ENCODE assay signal across 19 cellular contexts in the genomic region with DNA sequence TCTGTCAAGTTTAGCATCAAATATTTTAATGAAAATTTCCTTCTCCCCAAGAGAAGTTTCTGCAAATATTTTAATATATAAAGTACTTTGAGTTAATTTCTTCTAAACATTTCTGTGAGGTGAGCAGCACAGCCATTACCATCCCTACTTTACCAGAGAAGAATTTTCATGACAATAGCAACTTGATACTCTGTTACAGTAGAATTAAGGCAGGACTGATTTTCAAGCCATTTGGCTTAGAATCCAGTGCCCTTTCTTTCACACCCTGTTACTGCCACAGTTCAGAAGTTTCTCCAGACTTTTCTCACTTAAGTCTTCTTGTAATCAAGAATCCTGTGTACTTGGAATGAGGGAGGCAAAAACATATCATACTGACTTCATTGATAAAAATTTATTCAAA.
"Had no signal": no experiment of that assay in that cellular context is flagged by ENCODE, and none has a peak within 500 bp of the region (broad histone marks: within the 10 kb centered on the region; RNA-seq: fewer than 3 reads in every experiment).

No MANE protein-coding gene starts in this region.

- H3K36me3 ChIP-seq: esophagus squamous epithelium, heart left ventricle, transverse colon had no signal

- H3K9me3 ChIP-seq: body of pancreas, esophagus squamous epithelium, heart left ventricle, transverse colon had no signal

- H3K27ac Mint-ChIP-seq: activated B cell treated with CpG ODN at 0.5 μM for 24 hours; activated naive CD4-positive, alpha-beta T cell treated with anti-CD3 and anti-CD28 coated beads, Interleukin-2, amount 50 U/mL, for 24 hours; effector memory CD8-positive, alpha-beta T cell; stimulated activated memory B cell treated with anti-CD40 and anti-IgM and Interleukin-4, amounts not matched to agents 10 μg/mL and 1 μg/mL and 100 μg/mL, for 72 hours had no signal

- H3K36me3 Mint-ChIP-seq: activated naive CD4-positive, alpha-beta T cell treated with anti-CD3 and anti-CD28 coated beads, Interleukin-2, amount 50 U/mL, for 24 hours; stimulated activated memory B cell treated with anti-CD40 and anti-IgM and Interleukin-4, amounts not matched to agents 10 μg/mL and 1 μg/mL and 100 μg/mL, for 72 hours had no signal

- H3K27ac ChIP-seq: body of pancreas, esophagus squamous epithelium, heart left ventricle, transverse colon had no signal

- FAIRE-seq: islet of Langerhans, small intestine, urothelium cell line had no signal

- ATAC-seq: body of pancreas; effector memory CD8-positive, alpha-beta T cell; heart left ventricle; sciatic nerve; stimulated activated memory B cell treated with anti-CD40 and anti-IgM and Interleukin-4, amounts not matched to agents 10 μg/mL and 1 μg/mL and 100 μg/mL, for 72 hours had no signal

- H3K27me3 ChIP-seq: body of pancreas, esophagus squamous epithelium, heart left ventricle, transverse colon had no signal

- H3K9me3 Mint-ChIP-seq: activated B cell treated with CpG ODN at 0.5 μM for 24 hours; activated naive CD4-positive, alpha-beta T cell treated with anti-CD3 and anti-CD28 coated beads, Interleukin-2, amount 50 U/mL, for 24 hours; stimulated activated memory B cell treated with anti-CD40 and anti-IgM and Interleukin-4, amounts not matched to agents 10 μg/mL and 1 μg/mL and 100 μg/mL, for 72 hours had no signal

- H3K4me3 ChIP-seq: body of pancreas, esophagus squamous epithelium, heart left ventricle, transverse colon had no signal

- H3K4me3 Mint-ChIP-seq: activated B cell treated with CpG ODN at 0.5 μM for 24 hours; activated naive CD4-positive, alpha-beta T cell treated with anti-CD3 and anti-CD28 coated beads, Interleukin-2, amount 50 U/mL, for 24 hours; effector memory CD8-positive, alpha-beta T cell; stimulated activated memory B cell treated with anti-CD40 and anti-IgM and Interleukin-4, amounts not matched to agents 10 μg/mL and 1 μg/mL and 100 μg/mL, for 72 hours had no signal

- DNase-seq: activated B cell treated with CpG ODN at 0.5 μM for 24 hours; activated CD4-positive, alpha-beta T cell treated with anti-CD3 and anti-CD28 coated beads for 4 hours; activated CD4-positive, alpha-beta T cell treated with anti-CD3 and anti-CD28 coated beads, Interleukin-2, amount 50 U/mL, for 48 hours; activated effector memory CD4-positive, alpha-beta T cell treated with anti-CD3 and anti-CD28 coated beads, Interleukin-2, amount 50 U/mL, for 16 hours; anterior cingulate cortex; body of pancreas; dermis blood vessel endothelial cell; effector memory CD8-positive, alpha-beta T cell; esophagus squamous epithelium; heart left ventricle; small intestine; stimulated activated CD4-positive, alpha-beta T cell treated with anti-CD3 and anti-CD28 coated beads, Interleukin-15, amount 100 ng/mL, for 24 hours; T-helper 9 cell; transverse colon had no signal

- H3K4me1 ChIP-seq: esophagus squamous epithelium, transverse colon had no signal

- H3K4me1 Mint-ChIP-seq: activated B cell treated with CpG ODN at 0.5 μM for 24 hours; activated naive CD4-positive, alpha-beta T cell treated with anti-CD3 and anti-CD28 coated beads, Interleukin-2, amount 50 U/mL, for 24 hours; stimulated activated memory B cell treated with anti-CD40 and anti-IgM and Interleukin-4, amounts not matched to agents 10 μg/mL and 1 μg/mL and 100 μg/mL, for 72 hours had no signal

- H3K27me3 Mint-ChIP-seq: activated B cell treated with CpG ODN at 0.5 μM for 24 hours; activated naive CD4-positive, alpha-beta T cell treated with anti-CD3 and anti-CD28 coated beads, Interleukin-2, amount 50 U/mL, for 24 hours; effector memory CD8-positive, alpha-beta T cell; stimulated activated memory B cell treated with anti-CD40 and anti-IgM and Interleukin-4, amounts not matched to agents 10 μg/mL and 1 μg/mL and 100 μg/mL, for 72 hours had no signal
